ENCODE assay signal across 19 cellular contexts in the genomic region with DNA sequence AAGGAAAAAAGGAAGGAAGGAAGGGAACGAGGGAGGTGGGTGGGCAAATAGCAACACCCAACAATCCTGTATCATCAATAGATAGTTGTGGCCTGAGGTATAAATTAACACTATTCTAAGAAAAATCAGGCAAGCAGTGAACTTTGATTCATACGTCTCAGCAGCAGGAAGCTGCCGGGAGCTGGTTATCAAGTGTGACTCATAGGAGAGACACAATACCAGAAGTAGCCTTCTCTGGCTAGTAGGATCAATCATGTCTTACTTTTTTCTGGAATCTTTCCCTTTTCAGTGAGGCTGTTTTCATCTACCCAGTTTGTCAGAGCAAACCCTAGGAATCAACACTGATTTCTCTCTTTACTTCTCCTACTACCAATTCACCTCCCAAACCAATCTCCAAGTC.
A peak's percentile ranks its signal among the peaks of the same experiment; 100 is the strongest.
DNase-seq lines count a peak whose midpoint lies in the region; ATAC-seq, FAIRE-seq and TF ChIP-seq lines count a peak whose summit lies in the region.
"Had no signal": no experiment of that assay in that cellular context is flagged by ENCODE, and none has a peak within 500 bp of the region (broad histone marks: within the 10 kb centered on the region; RNA-seq: fewer than 3 reads in every experiment).

No MANE protein-coding gene starts in this region.

- 5 to 20% (median 6%) methylated on average over 3 of the region's 3 CpGs for WGBS in small intestine, 3 donors

- no peaks in the 10 kb centered on the region for H3K9me3 ChIP-seq in small intestine (ENCODE audit: control insufficient read depth, low read depth)
- H3K9me3 ChIP-seq: colonic mucosa, pancreas, tibial artery had no signal

- CTCF ChIA-PET in activated naive CD4-positive, alpha-beta T cell treated with anti-CD3 and anti-CD28 coated beads for 36 hours (lab: Charles Lee): no interaction called here

- peak; percentile 38 for DNase-seq in HFFc6
- DNase-seq in amniotic stem cell (lab: John Stamatoyannopoulos, UW): peak; percentile 12
- peak; percentile 30 for DNase-seq in hepatic stellate cell (ENCODE audit: low spot score)
- DNase-seq in small intestine: peak; percentile 62
- no peak for DNase-seq in foreskin melanocyte
- DNase-seq in activated naive CD4-positive, alpha-beta T cell treated with anti-CD3 and anti-CD28 coated beads for 36 hours: no peak
- DNase-seq: anterior cingulate cortex; CD4-positive, CD25-positive, alpha-beta regulatory T cell; colonic mucosa; erythroblast; KBM-7; NCI-H1105 treated with DMSO at 0.1 percent for 48 hours; NCI-H2227 treated with DMSO at 0.1 percent for 48 hours; pancreas; Right ventricle myocardium superior; tibial artery had no signal

- TF ChIP-seq CTCF in HFFc6 (IDR thresholded peaks at IDR 0.05): no peak

- no peak overlapping the region for H3K27ac ChIP-seq in small intestine (ENCODE audit: low read depth in 1 of 2, low read length in 1 of 2)
- H3K27ac ChIP-seq: colonic mucosa, pancreas, tibial artery had no signal

- intact Hi-C loops in activated naive CD4-positive, alpha-beta T cell treated with anti-CD3 and anti-CD28 coated beads for 36 hours (cut with micrococcal nuclease): no loop called here

- no peak for FAIRE-seq in small intestine (lab: Jason Lieb, UNC)
- FAIRE-seq: pancreas had no signal

- H3K4me3 ChIP-seq in small intestine (ENCODE audit: low read depth in 1 of 2, low read length in 2 of 2): no peak overlapping the region
- H3K4me3 ChIP-seq: colonic mucosa, pancreas, tibial artery had no signal

- H3K4me3 Mint-ChIP-seq in HFFc6: peak overlapping the region; percentile 51
- no peak overlapping the region for H3K4me3 Mint-ChIP-seq in activated naive CD4-positive, alpha-beta T cell treated with anti-CD3 and anti-CD28 coated beads for 36 hours
- H3K4me3 Mint-ChIP-seq: activated T-helper 1 cell treated with anti-CD3 and anti-CD28 coated beads, Interleukin-12 subunit alpha, Interleukin-12 subunit beta, Interleukin-2, Interleukin-4 antibody, amounts not matched to agents 30 ng/mL and 10 ng/mL and 1 ng/mL, durations not matched to agents 14 hours and 24 hours and 36 hours; CD4-positive, CD25-positive, alpha-beta regulatory T cell; WTC11 had no signal

- no peaks in the 10 kb centered on the region for H3K27me3 Mint-ChIP-seq in HFFc6 (ENCODE audit: insufficient read depth)
- H3K27me3 Mint-ChIP-seq in activated naive CD4-positive, alpha-beta T cell treated with anti-CD3 and anti-CD28 coated beads for 36 hours (ENCODE audit: low read depth): peaks cover 6% of the 10 kb centered on the region
- H3K27me3 Mint-ChIP-seq: CD4-positive, CD25-positive, alpha-beta regulatory T cell had no signal

- H3K36me3 Mint-ChIP-seq in HFFc6 (ENCODE audit: low read depth): no peaks in the 10 kb centered on the region
- H3K36me3 Mint-ChIP-seq in activated naive CD4-positive, alpha-beta T cell treated with anti-CD3 and anti-CD28 coated beads for 36 hours (ENCODE audit: low read depth): no peaks in the 10 kb centered on the region
- H3K36me3 Mint-ChIP-seq: CD4-positive, CD25-positive, alpha-beta regulatory T cell; WTC11 had no signal

- H3K4me1 ChIP-seq in small intestine (ENCODE audit: control insufficient read depth in 2 of 2, insufficient read depth in 1 of 2, low read depth in 1 of 2, low read length in 1 of 2): no peaks in the 10 kb centered on the region
- H3K4me1 ChIP-seq: colonic mucosa, pancreas, tibial artery had no signal

- H3K27me3 ChIP-seq in small intestine (ENCODE audit: control insufficient read depth in 2 of 2, insufficient read depth in 2 of 2, low read length in 2 of 2): peaks cover 0 to 2% of the 10 kb centered on the region in 2 donors
- H3K27me3 ChIP-seq: colonic mucosa, pancreas had no signal

- H3K36me3 ChIP-seq in small intestine (ENCODE audit: control insufficient read depth in 2 of 2, insufficient read depth in 2 of 2, low read length in 2 of 2): no peaks in the 10 kb centered on the region
- H3K36me3 ChIP-seq: colonic mucosa, pancreas, tibial artery had no signal

- peaks cover 26% of the 10 kb centered on the region for H3K4me1 Mint-ChIP-seq in HFFc6 (ENCODE audit: low read depth)
- H3K4me1 Mint-ChIP-seq in activated naive CD4-positive, alpha-beta T cell treated with anti-CD3 and anti-CD28 coated beads for 36 hours (ENCODE audit: low read depth): no peaks in the 10 kb centered on the region
- H3K4me1 Mint-ChIP-seq: CD4-positive, CD25-positive, alpha-beta regulatory T cell; WTC11 had no signal

- ATAC-seq in HG03108 (IDR thresholded peaks at IDR 0.05; ENCODE audit: unreplicated experiment): no peak
- ATAC-seq: WTC11 had no signal

- H3K27ac Mint-ChIP-seq in HFFc6: peak overlapping the region; percentile 67
- H3K27ac Mint-ChIP-seq in activated naive CD4-positive, alpha-beta T cell treated with anti-CD3 and anti-CD28 coated beads for 36 hours: no peak overlapping the region
- H3K27ac Mint-ChIP-seq: activated T-helper 1 cell treated with anti-CD3 and anti-CD28 coated beads, Interleukin-12 subunit alpha, Interleukin-12 subunit beta, Interleukin-2, Interleukin-4 antibody, amounts not matched to agents 30 ng/mL and 10 ng/mL and 1 ng/mL, durations not matched to agents 14 hours and 24 hours and 36 hours; CD4-positive, CD25-positive, alpha-beta regulatory T cell; WTC11 had no signal

- H3K9me3 Mint-ChIP-seq in HFFc6: no peaks in the 10 kb centered on the region
- no peaks in the 10 kb centered on the region for H3K9me3 Mint-ChIP-seq in activated naive CD4-positive, alpha-beta T cell treated with anti-CD3 and anti-CD28 coated beads for 36 hours
- H3K9me3 Mint-ChIP-seq: activated T-helper 1 cell treated with anti-CD3 and anti-CD28 coated beads, Interleukin-12 subunit alpha, Interleukin-12 subunit beta, Interleukin-2, Interleukin-4 antibody, amounts not matched to agents 30 ng/mL and 10 ng/mL and 1 ng/mL, durations not matched to agents 14 hours and 24 hours and 36 hours; CD4-positive, CD25-positive, alpha-beta regulatory T cell; WTC11 had no signal

Comparison
In these comparisons a context has a peak if more than half of its experiments do, and no peak if none do; other contexts are left out.
1. DNase-seq: peak in HFFc6 (single experiment), amniotic stem cell (single experiment), hepatic stellate cell (single experiment) and small intestine (single experiment); none in foreskin melanocyte (single experiment) and activated naive CD4-positive, alpha-beta T cell treated with anti-CD3 and anti-CD28 coated beads for 36 hours (single experiment).